9 cellular contexts compared by ENCODE assay signal in genomic region chr2:231394201-231395141, GRCh38. TPM values are rescaled to one million over a fixed set of nuclear protein-coding genes. Genes with fewer than 3 reads are reported as not detected.
A peak's percentile ranks its signal among the peaks of the same experiment; 100 is the strongest.
DNase-seq lines count a peak whose midpoint lies in the region; ATAC-seq and TF ChIP-seq lines count a peak whose summit lies in the region.
"Had no signal": no experiment of that assay in that cellular context is flagged by ENCODE, and none has a peak within 500 bp of the region (broad histone marks: within the 10 kb centered on the region; RNA-seq: fewer than 3 reads in every experiment).

No MANE protein-coding gene starts in this region.

- in situ Hi-C loops in astrocyte of the spinal cord (cut with HindIII; ENCODE audit: low sequenced_read_pairs), result no loop called here

- ATAC-seq in HG03175 (IDR thresholded peaks at IDR 0.05; ENCODE audit: unreplicated experiment), result peak; percentile 54
- ATAC-seq: right cardiac atrium had no signal

- no peak overlapping the region for H3K27ac Mint-ChIP-seq in neural crest cell (ENCODE audit: unreplicated experiment)

- no peak overlapping the region for H3K4me3 ChIP-seq in astrocyte of the spinal cord (ENCODE audit: low read depth, low read length)

- DNase-seq in GM10248 (ENCODE audit: extremely low spot score) (peak; percentile 82), GM19240 (ENCODE audit: insufficient read length, low spot score) (peak; percentile 91), astrocyte of the spinal cord (ENCODE audit: low read depth, low spot score) (no peak), neural crest cell (ENCODE audit: low read depth, low spot score) (no peak), AG20443 (ENCODE audit: low spot score) (no peak), DMS79 treated with DMSO at 0.1 percent for 48 hours (lab: John Stamatoyannopoulos, UW) (no peak)
- no peak for DNase-seq in stimulated activated CD8-positive, alpha-beta memory T cell treated with anti-CD3 and anti-CD28 coated beads, Interleukin-4, amount 100 ng/mL, for 48 hours

- no peaks in the 10 kb centered on the region for H3K36me3 Mint-ChIP-seq in neural crest cell (ENCODE audit: low read depth)

- no peaks in the 10 kb centered on the region for H3K9me3 Mint-ChIP-seq in neural crest cell

- H3K27me3 Mint-ChIP-seq in neural crest cell (ENCODE audit: low read depth), result peaks cover 36% of the 10 kb centered on the region

- H3K4me3 Mint-ChIP-seq in neural crest cell, result peak overlapping the region; percentile 70

- CTCF ChIA-PET in GM10248 (lab: Yijun Ruan, JAX), result interaction anchor here (0.8 to 5.2 kb wide), 29 partner anchors 11 to 570 kb away, joined by 3 to 62 read pairs (median 4); partner anchors contain the start of genes ARMC9 and PSMD1

- TF ChIP-seq CTCF in GM10248 (IDR thresholded peaks at IDR 0.05; ENCODE audit: control extremely low read depth, extremely low read depth, low read depth, missing control alignments), result peak; percentile 61
- TF ChIP-seq CTCF in astrocyte of the spinal cord (IDR thresholded peaks at IDR 0.05; ENCODE audit: low read depth, low read length), result peak; percentile 12
- peak; percentile 42 for TF ChIP-seq CTCF in neural crest cell (conservative IDR thresholded peaks at IDR 0.05)

- peaks cover 13% of the 10 kb centered on the region for H3K4me1 Mint-ChIP-seq in neural crest cell

- POLR2A ChIA-PET in GM10248 (lab: Yijun Ruan, JAX), result interaction anchor here (0.6 kb wide), 2 partner anchors 41 to 151 kb away, joined by 3 to 7 read pairs; no protein-coding TSS in a partner anchor

RNA-seq across cellular contexts. Expression of gene B3GNT7, which starts 1.0 kb away (rescaled TPM):
- 0.61 and 0.79 TPM in 2 replicates for total RNA-seq in neural crest cell

Comparison
In these comparisons a context has a peak if more than half of its experiments do, and no peak if none do; other contexts are left out.
1. DNase-seq: peak in GM10248 (single experiment) and GM19240 (single experiment); none in astrocyte of the spinal cord (single experiment), neural crest cell (single experiment), stimulated activated CD8-positive, alpha-beta memory T cell treated with anti-CD3 and anti-CD28 coated beads, Interleukin-4, amount 100 ng/mL, for 48 hours (single experiment), AG20443 (single experiment) and DMS79 treated with DMSO at 0.1 percent for 48 hours (single experiment).
2. Peak in every context shown above with its lines, with median percentiles within 50 percentile points of each other: CTCF ChIP-seq.